Comparison of ENCODE assay signal across 8 cellular contexts in the genomic region with DNA sequence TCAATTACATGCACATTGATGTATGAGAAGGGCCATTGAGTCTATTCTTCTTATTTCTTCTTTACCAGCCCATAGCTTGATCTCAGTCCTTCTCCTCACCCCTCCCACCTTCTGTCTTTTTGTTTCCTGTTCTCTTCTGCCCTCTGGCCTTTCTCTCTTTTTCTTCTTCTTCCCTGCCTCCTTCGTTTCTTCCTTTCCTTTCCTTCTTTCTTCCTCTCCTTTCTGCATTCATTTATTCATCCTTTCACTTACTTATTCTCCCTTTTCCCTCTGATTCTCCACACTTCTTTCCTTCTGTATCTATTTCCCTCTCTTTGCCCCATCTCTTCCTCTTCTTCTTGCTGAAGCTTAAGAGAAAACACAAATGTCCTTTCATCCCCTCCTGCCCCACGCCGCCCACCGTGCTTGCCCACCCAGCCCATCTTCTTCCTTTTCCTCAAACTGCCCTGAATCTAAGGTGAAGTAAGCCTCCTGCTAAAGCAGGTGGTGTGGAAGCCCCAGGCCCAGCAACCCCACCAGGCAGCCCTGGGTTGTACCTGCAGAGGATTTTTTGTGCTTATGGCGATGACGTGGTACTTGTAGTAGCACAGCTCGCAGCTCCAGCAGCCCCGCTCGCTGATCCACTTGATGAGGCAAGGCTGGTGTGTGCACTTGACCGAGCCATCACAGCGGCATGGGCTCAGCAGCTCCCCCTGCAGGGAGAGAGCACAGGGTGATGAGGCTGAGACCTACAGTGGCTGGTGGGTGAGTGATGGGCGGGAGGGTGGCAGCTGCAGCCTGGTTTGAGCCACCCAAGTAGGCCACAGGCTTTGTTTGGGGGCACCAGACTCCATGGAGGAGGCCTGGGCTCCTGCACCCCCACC.
A peak's percentile ranks its signal among the peaks of the same experiment; 100 is the strongest.
DNase-seq lines count a peak whose midpoint lies in the region; ATAC-seq and TF ChIP-seq lines count a peak whose summit lies in the region.

No MANE protein-coding gene starts in this region.

- no peaks in the 10 kb centered on the region for H3K36me3 ChIP-seq in osteoblast (ENCODE audit: insufficient read depth, low read length)

- ATAC-seq in HG02973 (IDR thresholded peaks at IDR 0.05; ENCODE audit: unreplicated experiment) (peak; percentile 73), HG03196 (IDR thresholded peaks at IDR 0.05; ENCODE audit: unreplicated experiment) (no peak)
- peak; percentile 56 for ATAC-seq in activated CD8-positive, alpha-beta T cell treated with anti-CD3 and anti-CD28 coated beads for 36 hours
- ATAC-seq in effector memory CD8-positive, alpha-beta T cell (replicated peaks) = no peak

- H3K9me3 Mint-ChIP-seq in activated CD8-positive, alpha-beta T cell treated with anti-CD3 and anti-CD28 coated beads for 36 hours = no peaks in the 10 kb centered on the region
- no peaks in the 10 kb centered on the region for H3K9me3 Mint-ChIP-seq in effector memory CD8-positive, alpha-beta T cell

- H4K20me1 ChIP-seq in osteoblast (ENCODE audit: insufficient read depth, low read length) = no peaks in the 10 kb centered on the region

- no peaks in the 10 kb centered on the region for H3K27me3 Mint-ChIP-seq in activated CD8-positive, alpha-beta T cell treated with anti-CD3 and anti-CD28 coated beads for 36 hours
- H3K27me3 Mint-ChIP-seq in effector memory CD8-positive, alpha-beta T cell = peaks cover 10 to 17% of the 10 kb centered on the region in 2 donors

- CTCF ChIA-PET in activated CD8-positive, alpha-beta T cell treated with anti-CD3 and anti-CD28 coated beads for 36 hours (lab: Charles Lee) = interaction anchor here (0.9 to 1.7 kb wide), 3 partner anchors 10 to 120 kb away, joined by 3 to 8 read pairs (median 3); no protein-coding TSS in a partner anchor

- POLR2A ChIA-PET in activated CD8-positive, alpha-beta T cell treated with anti-CD3 and anti-CD28 coated beads for 36 hours (lab: Charles Lee) = interaction anchor here (1.3 kb wide), 1 partner anchor 33 kb away, joined by 3 read pairs; no protein-coding TSS in a partner anchor

- no peak for TF ChIP-seq CTCF in activated CD8-positive, alpha-beta T cell treated with anti-CD3 and anti-CD28 coated beads for 36 hours (IDR thresholded peaks at IDR 0.05)
- peak; percentile 38 for TF ChIP-seq CTCF in osteoblast (IDR thresholded peaks at IDR 0.05; ENCODE audit: extremely low read depth, low read depth, low read length)

- no peaks in the 10 kb centered on the region for H3K27me3 ChIP-seq in osteoblast (ENCODE audit: insufficient read depth, low read length)

- no peak overlapping the region for H3K27ac ChIP-seq in osteoblast (ENCODE audit: low read depth, low read length)

- H2AFZ ChIP-seq in osteoblast (ENCODE audit: low read length) = no peak overlapping the region

- no peak overlapping the region for H3K27ac Mint-ChIP-seq in activated CD8-positive, alpha-beta T cell treated with anti-CD3 and anti-CD28 coated beads for 36 hours
- H3K27ac Mint-ChIP-seq in effector memory CD8-positive, alpha-beta T cell = peak overlapping the region in 1 of 2 donors; percentile 52

- no peak overlapping the region for H3K4me3 Mint-ChIP-seq in activated CD8-positive, alpha-beta T cell treated with anti-CD3 and anti-CD28 coated beads for 36 hours
- no peak overlapping the region for H3K4me3 Mint-ChIP-seq in effector memory CD8-positive, alpha-beta T cell

- no peaks in the 10 kb centered on the region for H3K36me3 Mint-ChIP-seq in activated CD8-positive, alpha-beta T cell treated with anti-CD3 and anti-CD28 coated beads for 36 hours (ENCODE audit: low read depth)
- H3K36me3 Mint-ChIP-seq in effector memory CD8-positive, alpha-beta T cell (ENCODE audit: insufficient read depth) = peaks cover 2% of the 10 kb centered on the region

- H3K9me3 ChIP-seq in osteoblast (ENCODE audit: low read depth, low read length) = no peaks in the 10 kb centered on the region

- no peak overlapping the region for H3K4me3 ChIP-seq in osteoblast (ENCODE audit: insufficient read depth, low read length)

- H3K4me1 ChIP-seq in osteoblast (ENCODE audit: insufficient read depth, low read length) = peaks cover 22% of the 10 kb centered on the region

- H3K4me1 Mint-ChIP-seq in activated CD8-positive, alpha-beta T cell treated with anti-CD3 and anti-CD28 coated beads for 36 hours (ENCODE audit: low read depth) = no peaks in the 10 kb centered on the region
- peaks cover 0 to 3% of the 10 kb centered on the region in 2 donors for H3K4me1 Mint-ChIP-seq in effector memory CD8-positive, alpha-beta T cell (ENCODE audit: low read depth in 2 of 2)

- no peaks in the 10 kb centered on the region for H3K79me2 ChIP-seq in osteoblast (ENCODE audit: insufficient read depth, low read length)

- DNase-seq in DMS 273 (lab: John Stamatoyannopoulos, UW; ENCODE audit: unreplicated experiment) (peak; percentile 45), DMS 273 treated with DMSO at 0.1 percent for 48 hours (lab: John Stamatoyannopoulos, UW) (no peak), osteoblast (ENCODE audit: insufficient read length, low spot score, missing footprints) (no peak), COR-L47 (lab: John Stamatoyannopoulos, UW) (no peak)
- DNase-seq in activated CD8-positive, alpha-beta T cell treated with anti-CD3 and anti-CD28 coated beads for 36 hours = peak; percentile 52
- no peak for DNase-seq in effector memory CD8-positive, alpha-beta T cell

- no peak overlapping the region for H3K4me2 ChIP-seq in osteoblast (ENCODE audit: insufficient read depth, low read length)

- intact Hi-C loops in activated CD8-positive, alpha-beta T cell treated with anti-CD3 and anti-CD28 coated beads for 36 hours (cut with micrococcal nuclease) = no loop called here

Comparison
In these comparisons a context has a peak if more than half of its experiments do, and no peak if none do; other contexts are left out.
1. DNase-seq: peak in DMS 273 (single experiment) and activated CD8-positive, alpha-beta T cell treated with anti-CD3 and anti-CD28 coated beads for 36 hours (single experiment); none in DMS 273 treated with DMSO at 0.1 percent for 48 hours (single experiment), osteoblast (single experiment), effector memory CD8-positive, alpha-beta T cell (0 of 3) and COR-L47 (single experiment).
2. ATAC-seq: peak in HG02973 (single experiment) and activated CD8-positive, alpha-beta T cell treated with anti-CD3 and anti-CD28 coated beads for 36 hours (single experiment); none in effector memory CD8-positive, alpha-beta T cell (single experiment) and HG03196 (single experiment).